ENCODE assay signal across 8 cellular contexts in the genomic region with DNA sequence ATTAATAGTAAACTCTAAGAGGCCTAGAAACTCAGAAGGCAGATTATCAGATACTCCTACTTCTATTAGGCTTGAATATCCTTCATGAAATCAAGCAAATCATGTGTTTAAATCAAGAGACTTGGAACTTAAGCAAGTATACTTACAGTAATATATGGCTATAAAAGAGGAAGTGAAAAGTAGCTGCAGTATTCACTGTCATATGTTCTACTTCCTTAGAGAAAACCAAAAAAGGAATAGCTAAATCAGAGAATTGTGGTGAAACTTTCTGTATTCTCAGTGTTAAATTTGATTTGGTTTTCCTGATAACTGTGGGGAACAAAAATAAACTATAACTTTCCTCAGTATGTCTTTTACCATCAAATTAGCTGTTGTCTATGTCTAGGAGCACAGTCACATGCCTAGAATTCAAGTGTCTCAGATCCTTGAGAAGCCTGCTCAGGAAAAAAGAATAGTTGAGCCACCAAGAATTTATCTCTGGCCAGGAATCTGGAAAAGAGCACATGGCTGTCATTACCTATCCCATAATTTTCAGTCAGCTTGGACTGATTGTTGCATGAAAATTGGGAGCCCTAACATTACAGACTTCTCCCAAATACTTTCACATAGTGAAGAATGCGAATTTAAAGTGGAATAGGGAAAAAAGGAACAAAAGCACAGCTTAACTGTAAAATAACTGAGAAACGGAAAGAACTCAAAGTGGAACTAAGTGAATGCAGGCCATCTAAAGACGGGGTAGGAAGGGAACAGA. TPM values are rescaled to one million over a fixed set of nuclear protein-coding genes. Genes with fewer than 3 reads are reported as not detected.
DNase-seq lines count a peak whose midpoint lies in the region; ATAC-seq and TF ChIP-seq lines count a peak whose summit lies in the region.

No MANE protein-coding gene starts in this region.

- peaks cover 42% of the 10 kb centered on the region for H3K4me1 Mint-ChIP-seq in activated naive CD8-positive, alpha-beta T cell treated with anti-CD3 and anti-CD28 coated beads for 36 hours
- H3K4me1 Mint-ChIP-seq in neural progenitor cell, result peaks cover 24% of the 10 kb centered on the region

- H3K36me3 Mint-ChIP-seq in activated naive CD8-positive, alpha-beta T cell treated with anti-CD3 and anti-CD28 coated beads for 36 hours, result peaks cover 13% of the 10 kb centered on the region
- no peaks in the 10 kb centered on the region for H3K36me3 Mint-ChIP-seq in neural progenitor cell

- peak overlapping the region; percentile 78 to 99 (median 92) for H3K4me2 ChIP-seq in BLaER1 treated with 17β-estradiol and CSF1 and Interleukin-3, amounts not matched to agents 10 nM and 100 nM
- peak overlapping the region; percentile 93 for H3K4me2 ChIP-seq in neural progenitor cell

- peaks cover 45 to 69% (median 54%) of the 10 kb centered on the region in 10 experiments for H3K4me1 ChIP-seq in BLaER1 treated with 17β-estradiol and CSF1 and Interleukin-3, amounts not matched to agents 10 nM and 100 nM
- H3K4me1 ChIP-seq in neural progenitor cell, result peaks cover 16% of the 10 kb centered on the region

- H3K27me3 Mint-ChIP-seq in activated naive CD8-positive, alpha-beta T cell treated with anti-CD3 and anti-CD28 coated beads for 36 hours, result no peaks in the 10 kb centered on the region
- H3K27me3 Mint-ChIP-seq in neural progenitor cell (ENCODE audit: insufficient read depth, low read depth), result peaks cover 2% of the 10 kb centered on the region

- intact Hi-C loops in lower leg skin (cut with DNase I; ENCODE audit: low total_unique reads), result no loop called here

- peak overlapping the region; percentile 79 to 98 (median 85); a peak in 21 of 22 replicates for H3K27ac ChIP-seq in BLaER1 treated with 17β-estradiol and CSF1 and Interleukin-3, amounts not matched to agents 10 nM and 100 nM
- no peak overlapping the region for H3K27ac ChIP-seq in neural progenitor cell

- H3K79me2 ChIP-seq in neural progenitor cell (ENCODE audit: low read depth), result peaks cover 68% of the 10 kb centered on the region

- 66 to 74% methylated on average over 3 of the region's 3 CpGs for WGBS in lower leg skin, 2 donors

- DNase-seq in activated naive CD8-positive, alpha-beta T cell treated with anti-CD3 and anti-CD28 coated beads for 36 hours, result no peak
- DNase-seq in neural progenitor cell (ENCODE audit: low spot score), result no peak
- no peak for DNase-seq in NCI-H2107 treated with DMSO at 0.1 percent for 48 hours (lab: John Stamatoyannopoulos, UW; ENCODE audit: unreplicated experiment)
- DNase-seq in lower leg skin (ENCODE audit: low spot score in 2 of 2), result no peak
- DNase-seq in NCI-H510A treated with DMSO at 0.1 percent for 48 hours (lab: John Stamatoyannopoulos, UW), result no peak

- H3K9me3 Mint-ChIP-seq in activated naive CD8-positive, alpha-beta T cell treated with anti-CD3 and anti-CD28 coated beads for 36 hours, result no peaks in the 10 kb centered on the region
- no peaks in the 10 kb centered on the region for H3K9me3 Mint-ChIP-seq in neural progenitor cell

- TF ChIP-seq POLR2A in lower leg skin (IDR thresholded peaks at IDR 0.05), result no peak

- H2AFZ ChIP-seq in neural progenitor cell (replicated peaks), result no peak overlapping the region

- H3K27ac Mint-ChIP-seq in activated naive CD8-positive, alpha-beta T cell treated with anti-CD3 and anti-CD28 coated beads for 36 hours, result peak overlapping the region; percentile 94
- no peak overlapping the region for H3K27ac Mint-ChIP-seq in neural progenitor cell

- peak overlapping the region; percentile 97 for H3K4me3 Mint-ChIP-seq in activated naive CD8-positive, alpha-beta T cell treated with anti-CD3 and anti-CD28 coated beads for 36 hours
- H3K4me3 Mint-ChIP-seq in neural progenitor cell, result peak overlapping the region; percentile 97

- H3K4me3 ChIP-seq in BLaER1 treated with 17β-estradiol and CSF1 and Interleukin-3, amounts not matched to agents 10 nM and 100 nM, result peak overlapping the region; percentile 83 to 98 (median 90)
- peak overlapping the region; percentile 82 for H3K4me3 ChIP-seq in neural progenitor cell
- H3K4me3 ChIP-seq in lower leg skin (ENCODE audit: low read depth, poor library complexity, severe bottlenecking), result no peak overlapping the region

- H3K9me3 ChIP-seq in BLaER1 treated with 17β-estradiol and CSF1 and Interleukin-3, amounts not matched to agents 10 nM and 100 nM (replicated peaks in 1 of 11), result peaks cover 0 to 8% (median 0%) of the 10 kb centered on the region in 11 experiments; a peak in 5 of 22 replicates
- no peaks in the 10 kb centered on the region for H3K9me3 ChIP-seq in neural progenitor cell (ENCODE audit: low read depth)

- peaks cover 0 to 31% (median 14%) of the 10 kb centered on the region in 11 experiments; a peak in 12 of 22 replicates for H4K20me1 ChIP-seq in BLaER1 treated with 17β-estradiol and CSF1 and Interleukin-3, amounts not matched to agents 10 nM and 100 nM
- peaks cover 14% of the 10 kb centered on the region for H4K20me1 ChIP-seq in neural progenitor cell (ENCODE audit: low read depth)

- no peaks in the 10 kb centered on the region for H3F3A ChIP-seq in neural progenitor cell (ENCODE audit: low read depth)

- H3K27me3 ChIP-seq in BLaER1 treated with 17β-estradiol and CSF1 and Interleukin-3, amounts not matched to agents 10 nM and 100 nM, result no peaks in the 10 kb centered on the region
- H3K27me3 ChIP-seq in neural progenitor cell, result no peaks in the 10 kb centered on the region

- no peak for TF ChIP-seq CTCF in neural progenitor cell (IDR thresholded peaks at IDR 0.05)
- TF ChIP-seq CTCF in lower leg skin (IDR thresholded peaks at IDR 0.05), result no peak

- peak overlapping the region; percentile 80 to 92 (median 88) for H3K9ac ChIP-seq in BLaER1 treated with 17β-estradiol and CSF1 and Interleukin-3, amounts not matched to agents 10 nM and 100 nM
- H3K9ac ChIP-seq in neural progenitor cell, result no peak overlapping the region

- peaks cover 9 to 39% (median 26%) of the 10 kb centered on the region in 11 experiments; a peak in 21 of 22 replicates for H3K36me3 ChIP-seq in BLaER1 treated with 17β-estradiol and CSF1 and Interleukin-3, amounts not matched to agents 10 nM and 100 nM
- no peaks in the 10 kb centered on the region for H3K36me3 ChIP-seq in neural progenitor cell

- ATAC-seq in GM19351 (IDR thresholded peaks at IDR 0.05; ENCODE audit: unreplicated experiment) (peak; percentile 43), HG03442 (IDR thresholded peaks at IDR 0.05; ENCODE audit: unreplicated experiment) (peak; percentile 34)

RNA-seq across cellular contexts. Expression of gene FKBP15, which starts 1.7 kb away (rescaled TPM):
- 10 to 100 TPM; 28.4 to 28.5 TPM for total RNA-seq in activated naive CD8-positive, alpha-beta T cell treated with anti-CD3 and anti-CD28 coated beads for 36 hours
- total RNA-seq in neural progenitor cell (ENCODE audit: low replicate concordance) (18.6 and 25.5 TPM in 2 replicates), lower leg skin (10 to 100 TPM; 27.7 to 33.3 (median 30.3) TPM)

RNA-seq across cellular contexts. Expression of gene SLC31A1, which starts 2.0 kb away (rescaled TPM):
- 10 to 100 TPM; 16.7 to 16.8 TPM for total RNA-seq in activated naive CD8-positive, alpha-beta T cell treated with anti-CD3 and anti-CD28 coated beads for 36 hours
- total RNA-seq in neural progenitor cell (ENCODE audit: low replicate concordance), result 22.1 and 26.0 TPM in 2 replicates
- 10 to 100 TPM; 22.9 to 45.0 (median 33.9) TPM for total RNA-seq in lower leg skin

RNA-seq across cellular contexts. Expression of gene CDC26, which starts 56.0 kb away (rescaled TPM):
- total RNA-seq in activated naive CD8-positive, alpha-beta T cell treated with anti-CD3 and anti-CD28 coated beads for 36 hours, result 10 to 100 TPM; 35.1 to 41.8 TPM
- total RNA-seq in neural progenitor cell (ENCODE audit: low replicate concordance), result 45.6 and 94.4 TPM in 2 replicates
- total RNA-seq in lower leg skin, result 10 to 100 TPM; 17.8 to 33.3 (median 20.1) TPM

RNA-seq across cellular contexts. Expression of gene PRPF4, which starts 56.1 kb away (rescaled TPM):
- total RNA-seq in activated naive CD8-positive, alpha-beta T cell treated with anti-CD3 and anti-CD28 coated beads for 36 hours, result 10 to 100 TPM; 65.9 to 66.3 TPM
- 28.2 and 34.0 TPM in 2 replicates for total RNA-seq in neural progenitor cell (ENCODE audit: low replicate concordance)
- 10 to 100 TPM; 15.6 to 20.2 (median 16.8) TPM for total RNA-seq in lower leg skin
